ENCODE assay signal across 1 cellular context in the genomic region with DNA sequence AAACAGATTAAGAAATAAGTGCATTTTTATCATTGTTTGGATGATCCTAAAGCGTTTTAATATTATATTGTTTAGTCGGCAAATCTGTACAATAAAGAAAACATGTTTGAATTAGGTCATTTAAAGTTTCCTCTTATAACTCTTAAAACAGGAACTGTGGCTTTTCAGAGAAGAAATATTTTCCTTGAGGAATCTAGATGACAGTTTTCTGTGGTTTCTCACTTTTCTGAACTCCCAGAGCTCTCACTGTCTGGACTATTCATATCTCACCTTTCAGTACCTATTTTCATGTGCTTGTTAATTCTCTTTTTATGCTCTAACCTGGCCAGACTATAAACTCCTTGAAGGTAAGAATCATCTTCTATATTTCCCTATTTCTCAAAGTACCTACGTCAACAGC.
TF ChIP-seq lines count a peak whose summit lies in the region.

No MANE protein-coding gene starts in this region.

TF ChIP-seq in GM12878, 131 proteins besides CTCF, POLR2A, EP300 and RAD21 (continued from another document):
- TF ChIP-seq, protein P1, sequence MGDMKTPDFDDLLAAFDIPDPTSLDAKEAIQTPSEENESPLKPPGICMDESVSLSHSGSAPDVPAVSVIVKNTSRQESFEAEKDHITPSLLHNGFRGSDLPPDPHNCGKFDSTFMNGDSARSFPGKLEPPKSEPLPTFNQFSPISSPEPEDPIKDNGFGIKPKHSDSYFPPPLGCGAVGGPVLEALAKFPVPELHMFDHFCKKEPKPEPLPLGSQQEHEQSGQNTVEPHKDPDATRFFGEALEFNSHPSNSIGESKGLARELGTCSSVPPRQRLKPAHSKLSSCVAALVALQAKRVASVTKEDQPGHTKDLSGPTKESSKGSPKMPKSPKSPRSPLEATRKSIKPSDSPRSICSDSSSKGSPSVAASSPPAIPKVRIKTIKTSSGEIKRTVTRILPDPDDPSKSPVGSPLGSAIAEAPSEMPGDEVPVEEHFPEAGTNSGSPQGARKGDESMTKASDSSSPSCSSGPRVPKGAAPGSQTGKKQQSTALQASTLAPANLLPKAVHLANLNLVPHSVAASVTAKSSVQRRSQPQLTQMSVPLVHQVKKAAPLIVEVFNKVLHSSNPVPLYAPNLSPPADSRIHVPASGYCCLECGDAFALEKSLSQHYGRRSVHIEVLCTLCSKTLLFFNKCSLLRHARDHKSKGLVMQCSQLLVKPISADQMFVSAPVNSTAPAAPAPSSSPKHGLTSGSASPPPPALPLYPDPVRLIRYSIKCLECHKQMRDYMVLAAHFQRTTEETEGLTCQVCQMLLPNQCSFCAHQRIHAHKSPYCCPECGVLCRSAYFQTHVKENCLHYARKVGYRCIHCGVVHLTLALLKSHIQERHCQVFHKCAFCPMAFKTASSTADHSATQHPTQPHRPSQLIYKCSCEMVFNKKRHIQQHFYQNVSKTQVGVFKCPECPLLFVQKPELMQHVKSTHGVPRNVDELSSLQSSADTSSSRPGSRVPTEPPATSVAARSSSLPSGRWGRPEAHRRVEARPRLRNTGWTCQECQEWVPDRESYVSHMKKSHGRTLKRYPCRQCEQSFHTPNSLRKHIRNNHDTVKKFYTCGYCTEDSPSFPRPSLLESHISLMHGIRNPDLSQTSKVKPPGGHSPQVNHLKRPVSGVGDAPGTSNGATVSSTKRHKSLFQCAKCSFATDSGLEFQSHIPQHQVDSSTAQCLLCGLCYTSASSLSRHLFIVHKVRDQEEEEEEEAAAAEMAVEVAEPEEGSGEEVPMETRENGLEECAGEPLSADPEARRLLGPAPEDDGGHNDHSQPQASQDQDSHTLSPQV (IDR thresholded peaks at IDR 0.05): no peak
- TF ChIP-seq TCF7 (IDR thresholded peaks at IDR 0.05; ENCODE audit: borderline replicate concordance) (no peak), IKZF2 (IDR thresholded peaks at IDR 0.05) (peak; percentile 71 to 83), KAT2A (conservative IDR thresholded peaks at IDR 0.05; ENCODE audit: control insufficient read depth, low read depth, low read length) (no peak), YY1 (IDR thresholded peaks at IDR 0.05; ENCODE audit: low read depth, low read length) (no peak), HDAC6 (IDR thresholded peaks at IDR 0.05; ENCODE audit: unreplicated experiment) (no peak), BRCA1 (IDR thresholded peaks at IDR 0.05; ENCODE audit: low read depth, low read length) (no peak), DPF2 (IDR thresholded peaks at IDR 0.05) (0 out of 2 replicates have a peak, but pooled peaks have one; percentile 26), MEF2B (IDR thresholded peaks at IDR 0.05; ENCODE audit: partially characterized antibody, poor library complexity, severe bottlenecking) (peak; percentile 50), IKZF1 (conservative IDR thresholded peaks at IDR 0.05) (peak; percentile 52; the same call in 1 of the 2 replicates)
- TF ChIP-seq, protein P2, sequence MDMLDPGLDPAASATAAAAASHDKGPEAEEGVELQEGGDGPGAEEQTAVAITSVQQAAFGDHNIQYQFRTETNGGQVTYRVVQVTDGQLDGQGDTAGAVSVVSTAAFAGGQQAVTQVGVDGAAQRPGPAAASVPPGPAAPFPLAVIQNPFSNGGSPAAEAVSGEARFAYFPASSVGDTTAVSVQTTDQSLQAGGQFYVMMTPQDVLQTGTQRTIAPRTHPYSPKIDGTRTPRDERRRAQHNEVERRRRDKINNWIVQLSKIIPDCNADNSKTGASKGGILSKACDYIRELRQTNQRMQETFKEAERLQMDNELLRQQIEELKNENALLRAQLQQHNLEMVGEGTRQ (IDR thresholded peaks at IDR 0.05; ENCODE audit: borderline replicate concordance, low read depth, low read length): no peak
